ENCODE assay signal across 8 cellular contexts in genomic region chr5:138438003-138438723, GRCh38. TPM values are rescaled to one million over a fixed set of nuclear protein-coding genes. Genes with fewer than 3 reads are reported as not detected.
DNase-seq lines count a peak whose midpoint lies in the region; ATAC-seq, FAIRE-seq and TF ChIP-seq lines count a peak whose summit lies in the region.

No MANE protein-coding gene starts in this region.

- peaks cover 31% of the 10 kb centered on the region for H3K36me3 Mint-ChIP-seq in CD8-positive, alpha-beta T cell
- H3K36me3 Mint-ChIP-seq in nephron progenitor cell (ENCODE audit: low read depth) = peaks cover 33% of the 10 kb centered on the region

- peak overlapping the region; percentile 83 for H3K4me3 Mint-ChIP-seq in CD8-positive, alpha-beta T cell
- H3K4me3 Mint-ChIP-seq in nephron progenitor cell = peak overlapping the region; percentile 87

- TF ChIP-seq EP300 in H1 (IDR thresholded peaks at IDR 0.05; ENCODE audit: borderline replicate concordance in 1 of 2, low read depth in 2 of 2, low read length in 2 of 2) = no peak

- no peak overlapping the region for H4K8ac ChIP-seq in H1 (ENCODE audit: extremely low read depth, insufficient read depth, low read length)

- intact Hi-C loops in CD8-positive, alpha-beta T cell (cut with DNase I, micrococcal nuclease) = no loop called here

- H2AFZ ChIP-seq in H1 (ENCODE audit: low read length) = 0 out of 2 replicates have a peak overlapping the region, but pooled peaks have one; percentile 16

- H2BK5ac ChIP-seq in H1 (ENCODE audit: low read depth, low read length) = no peak overlapping the region

- peaks cover 13% of the 10 kb centered on the region for H3K4me1 ChIP-seq in CD8-positive, alpha-beta T cell (ENCODE audit: insufficient read depth, low read length)
- peaks cover 0 to 20% (median 14%) of the 10 kb centered on the region in 4 experiments; a peak in 6 of 7 replicates for H3K4me1 ChIP-seq in H1 (replicated peaks in 1 of 4; ENCODE audit: control insufficient read depth in 3 of 4, insufficient read depth in 4 of 4, low read length in 3 of 4)

- no peak for TF ChIP-seq POLR2A in H1 (IDR thresholded peaks at IDR 0.05; ENCODE audit: control extremely low read depth in 1 of 2, low read depth in 2 of 2, low read length in 2 of 2)

- no peak overlapping the region for H3K27ac ChIP-seq in CD8-positive, alpha-beta T cell (ENCODE audit: low read depth, low read length)
- no peak overlapping the region for H3K27ac ChIP-seq in H1 (ENCODE audit: low read depth, low read length)

- CTCF ChIA-PET in CD8-positive, alpha-beta T cell (lab: Charles Lee) = interaction anchor here (3.0 kb wide), 2 partner anchors 10 to 65 kb away, joined by 12 to 25 read pairs; no protein-coding TSS in a partner anchor
- CTCF ChIA-PET in H1 (lab: Charles Lee; ENCODE audit: partially characterized antibody) = interaction anchor here (0.7 to 3.2 kb wide), 9 partner anchors 8 to 328 kb away, joined by 3 to 34 read pairs (median 3); no protein-coding TSS in a partner anchor

- H3K27me3 Mint-ChIP-seq in CD8-positive, alpha-beta T cell (ENCODE audit: low read depth) = no peaks in the 10 kb centered on the region
- no peaks in the 10 kb centered on the region for H3K27me3 Mint-ChIP-seq in nephron progenitor cell (ENCODE audit: low read depth, poor library complexity)

- H4K91ac ChIP-seq in H1 (replicated peaks; ENCODE audit: insufficient read length, low read length) = no peak overlapping the region

- H3K4me1 Mint-ChIP-seq in CD8-positive, alpha-beta T cell (ENCODE audit: low read depth) = peaks cover 17% of the 10 kb centered on the region
- H3K4me1 Mint-ChIP-seq in nephron progenitor cell = peaks cover 40% of the 10 kb centered on the region

- no peak for DNase-seq in CD8-positive, alpha-beta T cell
- DNase-seq in MG63 = no peak
- no peak for DNase-seq in H1 (ENCODE audit: low read depth in 1 of 2, low spot score in 2 of 2)
- no peak for DNase-seq in nephron progenitor cell
- DNase-seq in urothelium cell line (ENCODE audit: low spot score) = no peak
- no peak for DNase-seq in occipital lobe (lab: John Stamatoyannopoulos, UW)

- peak overlapping the region; percentile 34 for H3K4me3 ChIP-seq in CD8-positive, alpha-beta T cell (ENCODE audit: low read depth, low read length)
- peak overlapping the region; percentile 23 for H3K4me3 ChIP-seq in MG63
- peak overlapping the region; percentile 74 to 98 (median 84); a peak in 7 of 8 replicates for H3K4me3 ChIP-seq in H1 (ENCODE audit: extremely low read depth in 1 of 4, insufficient read depth in 2 of 4, low read depth in 3 of 4, low read length in 4 of 4)

- ATAC-seq in CD8-positive, alpha-beta T cell = no peak
- ATAC-seq in HG02885 (IDR thresholded peaks at IDR 0.05; ENCODE audit: poor library complexity, unreplicated experiment) (no peak), HG03025 (IDR thresholded peaks at IDR 0.05; ENCODE audit: low FRiP score, unreplicated experiment) (no peak)

- H3K9ac ChIP-seq in H1 (replicated peaks in 1 of 4; ENCODE audit: extremely low read depth in 1 of 4, low read depth in 3 of 4, low read length in 3 of 4) = peak overlapping the region in 2 of 4 experiments; percentile 38 to 50; a peak in 2 of 7 replicates

- no peak overlapping the region for H2BK20ac ChIP-seq in H1 (ENCODE audit: low read length)

- no peaks in the 10 kb centered on the region for H3K9me3 Mint-ChIP-seq in CD8-positive, alpha-beta T cell
- no peaks in the 10 kb centered on the region for H3K9me3 Mint-ChIP-seq in nephron progenitor cell

- H2BK120ac ChIP-seq in H1 (replicated peaks; ENCODE audit: low read depth, low read length) = no peak overlapping the region

- no peak overlapping the region for H2BK15ac ChIP-seq in H1 (ENCODE audit: low read length)

- no peaks in the 10 kb centered on the region for H3K9me3 ChIP-seq in CD8-positive, alpha-beta T cell (ENCODE audit: low read length)
- H3K9me3 ChIP-seq in MG63 (no peaks in the 10 kb centered on the region), H1 (ENCODE audit: insufficient read depth in 2 of 2, low read depth in 1 of 2, low read length in 1 of 2) (no peaks in the 10 kb centered on the region)

- H3K27me3 ChIP-seq in CD8-positive, alpha-beta T cell (ENCODE audit: insufficient read depth, low read length) = no peaks in the 10 kb centered on the region
- H3K27me3 ChIP-seq in MG63 (no peaks in the 10 kb centered on the region), H1 (replicated peaks in 1 of 4; ENCODE audit: control insufficient read depth in 3 of 4, extremely low read depth in 1 of 4, insufficient read depth in 3 of 4, low read length in 3 of 4) (no peaks in the 10 kb centered on the region)

- H3K79me1 ChIP-seq in H1 (ENCODE audit: low read depth, low read length) = 0 out of 2 replicates have a peak, but pooled peaks cover 3% of the 10 kb centered on the region

- peaks cover 3% of the 10 kb centered on the region in 2 experiments for H4K20me1 ChIP-seq in H1 (replicated peaks in 1 of 2; ENCODE audit: control insufficient read depth in 1 of 2, insufficient read depth in 2 of 2, low read length in 2 of 2)

- no peak for TF ChIP-seq RAD21 in H1 (IDR thresholded peaks at IDR 0.05 in 1 of 2, conservative IDR thresholded peaks at IDR 0.05 in 1 of 2; ENCODE audit: low read depth in 2 of 2, low read length in 2 of 2)

- no peak overlapping the region for H3K18ac ChIP-seq in H1 (ENCODE audit: extremely low read depth, low read length)

- no peak overlapping the region for H3K27ac Mint-ChIP-seq in CD8-positive, alpha-beta T cell
- peak overlapping the region; percentile 77 for H3K27ac Mint-ChIP-seq in nephron progenitor cell

- H2AK5ac ChIP-seq in H1 (ENCODE audit: low read depth, low read length) = no peak overlapping the region

- no peak overlapping the region for H4K5ac ChIP-seq in H1 (ENCODE audit: insufficient read length, low read depth, low read length)

- TF ChIP-seq CTCF in CD8-positive, alpha-beta T cell (IDR thresholded peaks at IDR 0.05) = no peak
- TF ChIP-seq CTCF in H1 (IDR thresholded peaks at IDR 0.05; ENCODE audit: control extremely low read depth in 1 of 3, insufficient read depth in 1 of 3, low read depth in 1 of 3, low read length in 3 of 3) (no peak), nephron progenitor cell (IDR thresholded peaks at IDR 0.05) (no peak)

- H3K4me2 ChIP-seq in H1 (ENCODE audit: insufficient read depth in 1 of 2, low read depth in 2 of 2, low read length in 2 of 2) = peak overlapping the region; percentile 97 to 99

- no peak for FAIRE-seq in H1 (lab: Jason Lieb, UNC)
- no peak for FAIRE-seq in urothelium cell line (lab: Jason Lieb, UNC)

- 74% methylated on average over 11 of the region's 11 CpGs; no CpG with 5 or more reads in 1 of the 2 experiments for WGBS in H1 (ENCODE audit: extremely low coverage in 1 of 2, insufficient coverage in 1 of 2, insufficient read length in 1 of 2, insufficient replicate concordance in 2 of 2, low coverage in 1 of 2, low lambda C conversion rate in 2 of 2, missing lambda C conversion rate in 1 of 2), 2 experiments

- H3K23ac ChIP-seq in H1 (ENCODE audit: insufficient read length) = no peak overlapping the region

- no peak overlapping the region for H3K56ac ChIP-seq in H1 (replicated peaks; ENCODE audit: insufficient read length, low read depth, low read length)

- POLR2A ChIA-PET in CD8-positive, alpha-beta T cell (lab: Charles Lee) = interaction anchor here (0.8 kb wide), 2 partner anchors 84 to 86 kb away, joined by 3 to 6 read pairs; no protein-coding TSS in a partner anchor
- POLR2A ChIA-PET in H1 (lab: Charles Lee; ENCODE audit: partially characterized antibody) = interaction anchor here (0.8 to 4.0 kb wide), 19 partner anchors 8 to 259 kb away, joined by 3 to 22 read pairs (median 5); partner anchors contain the start of genes BRD8, CDC25C, EGR1 and ETF1

- H3K4ac ChIP-seq in H1 (replicated peaks; ENCODE audit: insufficient read length, low read depth, low read length) = no peak overlapping the region

- H3K14ac ChIP-seq in H1 (ENCODE audit: insufficient read length) = no peak overlapping the region

- no peak overlapping the region for H2BK12ac ChIP-seq in H1 (ENCODE audit: low read depth, low read length)

- H3K79me2 ChIP-seq in H1 (ENCODE audit: control insufficient read depth in 1 of 2, insufficient read depth in 2 of 2, low read length in 2 of 2) = no peaks in the 10 kb centered on the region

- H3K23me2 ChIP-seq in H1 (ENCODE audit: low read depth, low read length) = peaks cover 13% of the 10 kb centered on the region

- peaks cover 14% of the 10 kb centered on the region for H3K36me3 ChIP-seq in CD8-positive, alpha-beta T cell (ENCODE audit: insufficient read depth, low read length)
- peaks cover 38% of the 10 kb centered on the region for H3K36me3 ChIP-seq in MG63
- peaks cover 4 to 23% (median 12%) of the 10 kb centered on the region in 4 experiments; a peak in 7 of 8 replicates for H3K36me3 ChIP-seq in H1 (ENCODE audit: control insufficient read depth in 2 of 4, insufficient read depth in 4 of 4, low read length in 3 of 4)

TF ChIP-seq in H1, 55 proteins besides CTCF, POLR2A, EP300 and RAD21 (continues in another document):
- no peak for TF ChIP-seq CEBPB (IDR thresholded peaks at IDR 0.05; ENCODE audit: low read depth, low read length)

RNA-seq across cellular contexts. Expression of gene REEP2, which starts 0.7 kb away (rescaled TPM):
- total RNA-seq in CD8-positive, alpha-beta T cell = under 1 TPM in 1 of 2 experiments, not detected in 1; 0.19 TPM
- total RNA-seq in MG63 (2014; rRNA removed; shearing (Covaris generic); ENCODE audit: low replicate concordance) = 1.4 and 1.8 TPM in 2 replicates
- total RNA-seq in H1 (2021; fragmentation: NEBNext Ultra II Directional; extraction: Animal tissue kit (Norgen Biotek cat#: 25700)) = 40.2 and 41.4 TPM in 2 replicates
- polyA plus RNA-seq in H1 (2011; rRNA removed) = 26.5 and 44.7 TPM in 2 replicates
- polyA plus RNA-seq in H1 (2011; cell fraction: cytosol; rRNA removed) = 38.9 TPM
- 64.2 TPM for polyA plus RNA-seq in H1 (2011; cell fraction: nucleus; rRNA removed)
- polyA plus RNA-seq in H1 (2012, experiment 1 of 2) = 29.7 to 48.4 TPM (median 41.9 TPM) in 4 replicates
- 34.3 TPM for polyA plus RNA-seq in H1 (2012, experiment 2 of 2)
- polyA plus RNA-seq in H1 (2013, experiment 1 of 2) = 29.8 TPM
- polyA plus RNA-seq in H1 (2013, experiment 2 of 2) = 32.6 TPM
- polyA minus RNA-seq in H1 (2011; rRNA and poly(A)+ RNA removed) = 39.8 and 60.9 TPM in 2 replicates
- 26.1 TPM for polyA minus RNA-seq in H1 (2011; cell fraction: cytosol; rRNA and poly(A)+ RNA removed)
- 15.0 TPM for polyA minus RNA-seq in H1 (2011; cell fraction: nucleus; rRNA and poly(A)+ RNA removed)
- total RNA-seq in occipital lobe = 71.0 TPM

RNA-seq across cellular contexts. Expression of gene EGR1, which starts 27.1 kb away (rescaled TPM):
- 10 to 100 TPM; 12.1 to 12.7 TPM for total RNA-seq in CD8-positive, alpha-beta T cell
- 1.2 TPM in 1 of 2 replicates, not detected in the other for total RNA-seq in MG63 (2014; rRNA removed; shearing (Covaris generic); ENCODE audit: low replicate concordance)
- total RNA-seq in H1 (2021; fragmentation: NEBNext Ultra II Directional; extraction: Animal tissue kit (Norgen Biotek cat#: 25700)) = 35.5 and 39.6 TPM in 2 replicates
- 16.2 and 36.0 TPM in 2 replicates for polyA plus RNA-seq in H1 (2011; rRNA removed)
- polyA plus RNA-seq in H1 (2011; cell fraction: cytosol; rRNA removed) = 10.2 TPM
- 69.1 TPM for polyA plus RNA-seq in H1 (2011; cell fraction: nucleus; rRNA removed)
- polyA plus RNA-seq in H1 (2012, experiment 1 of 2) = 43.9 to 75.3 TPM (median 58.9 TPM) in 4 replicates
- polyA plus RNA-seq in H1 (2012, experiment 2 of 2) = 61.0 TPM
- 5.5 TPM for polyA plus RNA-seq in H1 (2013, experiment 1 of 2)
- polyA plus RNA-seq in H1 (2013, experiment 2 of 2) = 5.1 TPM
- polyA minus RNA-seq in H1 (2011; rRNA and poly(A)+ RNA removed) = 7.8 and 16.3 TPM in 2 replicates
- 22.8 TPM for polyA minus RNA-seq in H1 (2011; cell fraction: cytosol; rRNA and poly(A)+ RNA removed)
- polyA minus RNA-seq in H1 (2011; cell fraction: nucleus; rRNA and poly(A)+ RNA removed) = 79.4 TPM
- 2.8 TPM for total RNA-seq in occipital lobe

Comparison
In these comparisons a context has a peak if more than half of its experiments do, and no peak if none do; other contexts are left out.
1. H3K4me3 ChIP-seq: peak in every context shown above with its lines; median percentile 84 in H1; 34 in CD8-positive, alpha-beta T cell; 23 in MG63.
2. RNA of gene REEP2, which starts 0.7 kb away (total RNA-seq): 71.0 TPM in occipital lobe (single experiment) and 40.2 to 41.4 TPM in H1; 1.4 to 1.8 TPM in MG63 and 0.19 TPM in CD8-positive, alpha-beta T cell; every median in the first group is over 10 times any median in the second.